1 cellular context compared by ENCODE assay signal in genomic region chr2:178397002-178397605, GRCh38.
TF ChIP-seq lines count a peak whose summit lies in the region.

No MANE protein-coding gene starts in this region.

TF ChIP-seq in HepG2, 621 proteins besides CTCF, POLR2A, EP300 and RAD21:
- TF ChIP-seq GPBP1L1 (CRISPR knock-in tag; IDR thresholded peaks at IDR 0.05) (no peak), MTA1 (CRISPR knock-in tag; IDR thresholded peaks at IDR 0.05; ENCODE audit: borderline replicate concordance) (no peak), MAFK (conservative IDR thresholded peaks at IDR 0.05 in 1 of 2, IDR thresholded peaks at IDR 0.05 in 1 of 2; ENCODE audit: low read length in 2 of 2) (peak; percentile 80 to 89), WIZ (CRISPR knock-in tag; IDR thresholded peaks at IDR 0.05) (no peak), ZNF17 (CRISPR knock-in tag; IDR thresholded peaks at IDR 0.05) (no peak), CREB3 (CRISPR knock-in tag; IDR thresholded peaks at IDR 0.05) (no peak), SMC3 (IDR thresholded peaks at IDR 0.05; ENCODE audit: low read length) (peak; percentile 62), KDM1A (CRISPR knock-in tag; IDR thresholded peaks at IDR 0.05) (no peak), FOXC1 (CRISPR knock-in tag; IDR thresholded peaks at IDR 0.05; ENCODE audit: borderline replicate concordance) (no peak), MAX (IDR thresholded peaks at IDR 0.05) (no peak), CEBPG (CRISPR knock-in tag; IDR thresholded peaks at IDR 0.05) (0 out of 2 replicates have a peak, but pooled peaks have one; percentile 14), CEBPB (IDR thresholded peaks at IDR 0.05; ENCODE audit: borderline replicate concordance, low read depth, low read length) (peak; percentile 64; the same call in 1 of the 2 replicates), ZBTB1 (CRISPR knock-in tag; IDR thresholded peaks at IDR 0.05; ENCODE audit: borderline replicate concordance) (no peak), EEA1 (CRISPR knock-in tag; IDR thresholded peaks at IDR 0.05; ENCODE audit: borderline replicate concordance) (no peak), ZC3H13 (CRISPR knock-in tag; IDR thresholded peaks at IDR 0.05) (no peak), SRSF9 (IDR thresholded peaks at IDR 0.05; ENCODE audit: borderline replicate concordance, insufficient read depth, low read depth, low read length, poor library complexity, severe bottlenecking) (no peak), MED8 (CRISPR knock-in tag; IDR thresholded peaks at IDR 0.05; ENCODE audit: insufficient replicate concordance) (no peak), ETV6 (CRISPR knock-in tag; conservative IDR thresholded peaks at IDR 0.05) (no peak), MAFF (IDR thresholded peaks at IDR 0.05; ENCODE audit: low read depth, low read length) (peak; percentile 89), HNF4G (IDR thresholded peaks at IDR 0.05; ENCODE audit: borderline replicate concordance, low read depth, low read length) (no peak), HNF4G (CRISPR knock-in tag; IDR thresholded peaks at IDR 0.05; ENCODE audit: borderline replicate concordance, low read depth) (no peak), REPIN1 (CRISPR knock-in tag; IDR thresholded peaks at IDR 0.05; ENCODE audit: borderline replicate concordance, low read depth) (no peak), ZNF704 (CRISPR knock-in tag; IDR thresholded peaks at IDR 0.05; ENCODE audit: borderline replicate concordance) (no peak), MTA3 (CRISPR knock-in tag; IDR thresholded peaks at IDR 0.05) (no peak), YEATS2 (CRISPR knock-in tag; IDR thresholded peaks at IDR 0.05; ENCODE audit: borderline replicate concordance) (no peak), ZNF589 (CRISPR knock-in tag; conservative IDR thresholded peaks at IDR 0.05) (no peak), STAG1 (CRISPR knock-in tag; IDR thresholded peaks at IDR 0.05) (peak; percentile 56), ZNF24 (IDR thresholded peaks at IDR 0.05) (no peak), ZNF749 (CRISPR knock-in tag; IDR thresholded peaks at IDR 0.05; ENCODE audit: borderline replicate concordance) (no peak), GATAD2A (CRISPR knock-in tag; IDR thresholded peaks at IDR 0.05) (0 out of 2 replicates have a peak, but pooled peaks have one; percentile 28)
- TF ChIP-seq, protein P1, sequence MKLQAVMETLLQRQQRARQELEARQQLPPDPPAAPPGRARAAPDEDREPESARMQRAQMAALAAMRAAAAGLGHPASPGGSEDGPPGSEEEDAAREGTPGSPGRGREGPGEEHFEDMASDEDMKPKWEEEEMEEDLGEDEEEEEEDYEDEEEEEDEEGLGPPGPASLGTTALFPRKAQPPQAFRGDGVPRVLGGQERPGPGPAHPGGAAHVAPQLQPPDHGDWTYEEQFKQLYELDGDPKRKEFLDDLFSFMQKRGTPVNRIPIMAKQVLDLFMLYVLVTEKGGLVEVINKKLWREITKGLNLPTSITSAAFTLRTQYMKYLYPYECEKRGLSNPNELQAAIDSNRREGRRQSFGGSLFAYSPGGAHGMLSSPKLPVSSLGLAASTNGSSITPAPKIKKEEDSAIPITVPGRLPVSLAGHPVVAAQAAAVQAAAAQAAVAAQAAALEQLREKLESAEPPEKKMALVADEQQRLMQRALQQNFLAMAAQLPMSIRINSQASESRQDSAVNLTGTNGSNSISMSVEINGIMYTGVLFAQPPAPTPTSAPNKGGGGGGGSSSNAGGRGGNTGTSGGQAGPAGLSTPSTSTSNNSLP (IDR thresholded peaks at IDR 0.05; ENCODE audit: low read depth, low read length) = peak; percentile 85
- TF ChIP-seq, protein P2, sequence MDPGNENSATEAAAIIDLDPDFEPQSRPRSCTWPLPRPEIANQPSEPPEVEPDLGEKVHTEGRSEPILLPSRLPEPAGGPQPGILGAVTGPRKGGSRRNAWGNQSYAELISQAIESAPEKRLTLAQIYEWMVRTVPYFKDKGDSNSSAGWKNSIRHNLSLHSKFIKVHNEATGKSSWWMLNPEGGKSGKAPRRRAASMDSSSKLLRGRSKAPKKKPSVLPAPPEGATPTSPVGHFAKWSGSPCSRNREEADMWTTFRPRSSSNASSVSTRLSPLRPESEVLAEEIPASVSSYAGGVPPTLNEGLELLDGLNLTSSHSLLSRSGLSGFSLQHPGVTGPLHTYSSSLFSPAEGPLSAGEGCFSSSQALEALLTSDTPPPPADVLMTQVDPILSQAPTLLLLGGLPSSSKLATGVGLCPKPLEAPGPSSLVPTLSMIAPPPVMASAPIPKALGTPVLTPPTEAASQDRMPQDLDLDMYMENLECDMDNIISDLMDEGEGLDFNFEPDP (CRISPR knock-in tag; conservative IDR thresholded peaks at IDR 0.05) = no peak
- TF ChIP-seq, protein P3, sequence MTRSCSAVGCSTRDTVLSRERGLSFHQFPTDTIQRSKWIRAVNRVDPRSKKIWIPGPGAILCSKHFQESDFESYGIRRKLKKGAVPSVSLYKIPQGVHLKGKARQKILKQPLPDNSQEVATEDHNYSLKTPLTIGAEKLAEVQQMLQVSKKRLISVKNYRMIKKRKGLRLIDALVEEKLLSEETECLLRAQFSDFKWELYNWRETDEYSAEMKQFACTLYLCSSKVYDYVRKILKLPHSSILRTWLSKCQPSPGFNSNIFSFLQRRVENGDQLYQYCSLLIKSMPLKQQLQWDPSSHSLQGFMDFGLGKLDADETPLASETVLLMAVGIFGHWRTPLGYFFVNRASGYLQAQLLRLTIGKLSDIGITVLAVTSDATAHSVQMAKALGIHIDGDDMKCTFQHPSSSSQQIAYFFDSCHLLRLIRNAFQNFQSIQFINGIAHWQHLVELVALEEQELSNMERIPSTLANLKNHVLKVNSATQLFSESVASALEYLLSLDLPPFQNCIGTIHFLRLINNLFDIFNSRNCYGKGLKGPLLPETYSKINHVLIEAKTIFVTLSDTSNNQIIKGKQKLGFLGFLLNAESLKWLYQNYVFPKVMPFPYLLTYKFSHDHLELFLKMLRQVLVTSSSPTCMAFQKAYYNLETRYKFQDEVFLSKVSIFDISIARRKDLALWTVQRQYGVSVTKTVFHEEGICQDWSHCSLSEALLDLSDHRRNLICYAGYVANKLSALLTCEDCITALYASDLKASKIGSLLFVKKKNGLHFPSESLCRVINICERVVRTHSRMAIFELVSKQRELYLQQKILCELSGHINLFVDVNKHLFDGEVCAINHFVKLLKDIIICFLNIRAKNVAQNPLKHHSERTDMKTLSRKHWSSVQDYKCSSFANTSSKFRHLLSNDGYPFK (CRISPR knock-in tag; IDR thresholded peaks at IDR 0.05; ENCODE audit: borderline replicate concordance) = no peak
- TF ChIP-seq, protein P4, sequence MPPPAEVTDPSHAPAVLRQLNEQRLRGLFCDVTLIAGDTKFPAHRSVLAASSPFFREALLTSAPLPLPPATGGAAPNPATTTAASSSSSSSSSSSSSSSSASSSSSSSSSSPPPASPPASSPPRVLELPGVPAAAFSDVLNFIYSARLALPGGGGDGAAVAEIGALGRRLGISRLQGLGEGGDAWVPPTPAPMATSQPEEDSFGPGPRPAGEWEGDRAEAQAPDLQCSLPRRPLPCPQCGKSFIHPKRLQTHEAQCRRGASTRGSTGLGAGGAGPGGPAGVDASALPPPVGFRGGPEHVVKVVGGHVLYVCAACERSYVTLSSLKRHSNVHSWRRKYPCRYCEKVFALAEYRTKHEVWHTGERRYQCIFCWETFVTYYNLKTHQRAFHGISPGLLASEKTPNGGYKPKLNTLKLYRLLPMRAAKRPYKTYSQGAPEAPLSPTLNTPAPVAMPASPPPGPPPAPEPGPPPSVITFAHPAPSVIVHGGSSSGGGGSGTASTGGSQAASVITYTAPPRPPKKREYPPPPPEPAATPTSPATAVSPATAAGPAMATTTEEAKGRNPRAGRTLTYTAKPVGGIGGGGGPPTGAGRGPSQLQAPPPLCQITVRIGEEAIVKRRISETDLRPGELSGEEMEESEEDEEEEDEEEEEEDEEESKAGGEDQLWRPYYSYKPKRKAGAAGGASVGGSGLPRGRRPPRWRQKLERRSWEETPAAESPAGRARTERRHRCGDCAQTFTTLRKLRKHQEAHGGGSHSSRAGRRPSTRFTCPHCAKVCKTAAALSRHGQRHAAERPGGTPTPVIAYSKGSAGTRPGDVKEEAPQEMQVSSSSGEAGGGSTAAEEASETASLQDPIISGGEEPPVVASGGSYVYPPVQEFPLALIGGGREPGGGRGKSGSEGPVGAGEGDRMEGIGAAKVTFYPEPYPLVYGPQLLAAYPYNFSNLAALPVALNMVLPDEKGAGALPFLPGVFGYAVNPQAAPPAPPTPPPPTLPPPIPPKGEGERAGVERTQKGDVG (CRISPR knock-in tag; IDR thresholded peaks at IDR 0.05; ENCODE audit: borderline replicate concordance) = no peak
- TF ChIP-seq, protein P5, sequence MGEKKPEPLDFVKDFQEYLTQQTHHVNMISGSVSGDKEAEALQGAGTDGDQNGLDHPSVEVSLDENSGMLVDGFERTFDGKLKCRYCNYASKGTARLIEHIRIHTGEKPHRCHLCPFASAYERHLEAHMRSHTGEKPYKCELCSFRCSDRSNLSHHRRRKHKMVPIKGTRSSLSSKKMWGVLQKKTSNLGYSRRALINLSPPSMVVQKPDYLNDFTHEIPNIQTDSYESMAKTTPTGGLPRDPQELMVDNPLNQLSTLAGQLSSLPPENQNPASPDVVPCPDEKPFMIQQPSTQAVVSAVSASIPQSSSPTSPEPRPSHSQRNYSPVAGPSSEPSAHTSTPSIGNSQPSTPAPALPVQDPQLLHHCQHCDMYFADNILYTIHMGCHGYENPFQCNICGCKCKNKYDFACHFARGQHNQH (CRISPR knock-in tag; IDR thresholded peaks at IDR 0.05) = no peak
- TF ChIP-seq, protein P6, sequence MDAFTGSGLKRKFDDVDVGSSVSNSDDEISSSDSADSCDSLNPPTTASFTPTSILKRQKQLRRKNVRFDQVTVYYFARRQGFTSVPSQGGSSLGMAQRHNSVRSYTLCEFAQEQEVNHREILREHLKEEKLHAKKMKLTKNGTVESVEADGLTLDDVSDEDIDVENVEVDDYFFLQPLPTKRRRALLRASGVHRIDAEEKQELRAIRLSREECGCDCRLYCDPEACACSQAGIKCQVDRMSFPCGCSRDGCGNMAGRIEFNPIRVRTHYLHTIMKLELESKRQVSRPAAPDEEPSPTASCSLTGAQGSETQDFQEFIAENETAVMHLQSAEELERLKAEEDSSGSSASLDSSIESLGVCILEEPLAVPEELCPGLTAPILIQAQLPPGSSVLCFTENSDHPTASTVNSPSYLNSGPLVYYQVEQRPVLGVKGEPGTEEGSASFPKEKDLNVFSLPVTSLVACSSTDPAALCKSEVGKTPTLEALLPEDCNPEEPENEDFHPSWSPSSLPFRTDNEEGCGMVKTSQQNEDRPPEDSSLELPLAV (CRISPR knock-in tag; conservative IDR thresholded peaks at IDR 0.05; ENCODE audit: low read depth) = no peak
